In genomic region chrX:50125480-50125879, GRCh38 we compare ENCODE assay signal across 26 cellular contexts.
"Had no signal": no experiment of that assay in that cellular context is flagged by ENCODE, and none has a peak within 500 bp of the region (broad histone marks: within the 10 kb centered on the region; RNA-seq: fewer than 3 reads in every experiment).

No MANE protein-coding gene starts in this region.

- H3K4me1 ChIP-seq: stomach, suprapubic skin, testis, thyroid gland, tibial artery, tibial nerve, transverse colon, upper lobe of left lung, upper lobe of right lung, uterus, vagina had no signal

- H3K27me3 ChIP-seq: stomach, suprapubic skin, testis, thyroid gland, tibial artery, transverse colon, upper lobe of left lung, upper lobe of right lung, uterus, vagina had no signal

- H3K9me3 ChIP-seq: stomach, suprapubic skin, testis, thoracic aorta, thyroid gland, tibial artery, tibial nerve, transverse colon, upper lobe of left lung, upper lobe of right lung, uterus, vagina had no signal

- H3K4me3 ChIP-seq: stomach, suprapubic skin, testis, thoracic aorta, thyroid gland, tibial artery, tibial nerve, transverse colon, upper lobe of left lung, upper lobe of right lung, uterus, vagina had no signal

- H3K27ac ChIP-seq: stomach, suprapubic skin, testis, thoracic aorta, thyroid gland, tibial artery, tibial nerve, transverse colon, upper lobe of left lung, upper lobe of right lung, uterus, vagina had no signal

- ATAC-seq: stimulated activated effector memory CD8-positive, alpha-beta T cell treated with anti-CD3 and anti-CD28 coated beads, Interleukin-12 subunit alpha, Interleukin-12 subunit beta, amount 100 ng/mL, for 72 hours; stimulated activated memory B cell treated with anti-CD40 and anti-IgM and Interleukin-4, amounts not matched to agents 10 μg/mL and 1 μg/mL and 100 μg/mL, for 72 hours; stimulated activated naive B cell treated with anti-CD40 and anti-IgM and Interleukin-4, amounts not matched to agents 10 μg/mL and 1 μg/mL and 100 μg/mL, for 72 hours; stimulated activated naive CD8-positive, alpha-beta T cell treated with anti-CD3 and anti-CD28 coated beads, Interleukin-15, amount 100 ng/mL, for 72 hours; stimulated activated naive CD8-positive, alpha-beta T cell treated with anti-CD3 and anti-CD28 coated beads, Interleukin-15, Interleukin-2, amounts not matched to agents 100 U/mL and 50 U/mL, for 24 hours; upper lobe of right lung had no signal

- DNase-seq: stimulated activated CD4-positive, alpha-beta T cell treated with anti-CD3 and anti-CD28 coated beads, Interleukin-2, amount 100 ng/mL, for 48 hours; stimulated activated CD4-positive, alpha-beta T cell treated with anti-CD3 and anti-CD28 coated beads, Interleukin-4, amount 100 ng/mL, for 1 hour; stimulated activated CD4-positive, alpha-beta T cell treated with anti-CD3 and anti-CD28 coated beads, Interleukin-4, amount 100 ng/mL, for 24 hours; stimulated activated CD4-positive, alpha-beta T cell treated with anti-CD3 and anti-CD28 coated beads, Interleukin-4, amount 100 ng/mL, for 4 hours; stimulated activated CD8-positive, alpha-beta memory T cell treated with anti-CD3 and anti-CD28 coated beads, Interleukin-4, amount 100 ng/mL, for 48 hours; stimulated activated naive B cell treated with anti-CD40 and anti-IgM and Interleukin-4, amounts not matched to agents 10 μg/mL and 1 μg/mL and 100 μg/mL, for 72 hours; stimulated activated naive CD4-positive, alpha-beta T cell; stimulated activated naive CD4-positive, alpha-beta T cell treated with Interleukin-2 at 50 U/mL for 16 hours; stimulated activated naive CD8-positive, alpha-beta T cell treated with anti-CD3 and anti-CD28 coated beads, Interleukin-15, amount 100 ng/mL, for 72 hours; stimulated activated naive CD8-positive, alpha-beta T cell treated with anti-CD3 and anti-CD28 coated beads, Interleukin-15, Interleukin-2, amounts not matched to agents 100 U/mL and 50 U/mL, for 24 hours; stomach; substantia nigra; testis; thyroid gland; tibial artery; transverse colon; trophoblast cell; upper lobe of left lung; upper lobe of right lung; uterus had no signal

- H3K36me3 ChIP-seq: stomach, suprapubic skin, thoracic aorta, thyroid gland, tibial artery, tibial nerve, transverse colon, upper lobe of left lung, upper lobe of right lung, uterus, vagina had no signal
